Comparison of ENCODE assay signal across 10 cellular contexts in the genomic region with DNA sequence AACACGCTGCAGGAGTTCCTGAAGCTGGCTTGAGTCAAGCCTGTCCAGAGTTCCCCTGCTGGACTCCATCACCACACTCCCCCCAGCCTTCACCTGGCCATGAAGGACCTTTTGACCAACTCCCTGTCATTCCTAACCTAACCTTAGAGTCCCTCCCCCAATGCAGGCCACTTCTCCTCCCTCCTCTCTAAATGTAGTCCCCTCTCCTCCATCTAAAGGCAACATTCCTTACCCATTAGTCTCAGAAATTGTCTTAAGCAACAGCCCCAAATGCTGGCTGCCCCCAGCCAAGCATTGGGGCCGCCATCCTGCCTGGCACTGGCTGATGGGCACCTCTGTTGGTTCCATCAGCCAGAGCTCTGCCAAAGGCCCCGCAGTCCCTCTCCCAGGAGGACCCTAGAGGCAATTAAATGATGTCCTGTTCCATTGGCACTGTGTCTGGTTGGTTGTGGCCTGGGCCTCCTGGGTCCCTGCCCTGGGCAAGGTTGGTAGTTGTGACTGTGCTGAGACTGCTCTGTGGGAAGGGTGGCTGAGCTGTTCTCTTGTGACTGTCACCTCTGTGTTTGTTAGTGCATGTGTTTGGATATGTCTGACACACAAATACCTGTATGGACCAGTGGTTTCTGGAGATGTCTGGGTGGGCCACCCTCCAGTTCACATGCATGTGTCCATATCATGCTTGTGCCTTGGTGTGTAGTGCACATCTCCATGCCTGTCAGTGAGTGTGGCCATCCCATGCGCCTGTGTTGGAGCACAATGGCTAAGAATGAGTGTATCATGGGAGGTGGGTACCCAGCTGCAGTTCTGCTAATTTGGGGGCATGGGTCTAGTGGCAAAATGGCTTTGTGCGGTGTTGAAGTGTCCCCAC. TPM values are rescaled to one million over a fixed set of nuclear protein-coding genes. Genes with fewer than 3 reads are reported as not detected.
DNase-seq lines count a peak whose midpoint lies in the region; ATAC-seq, FAIRE-seq and TF ChIP-seq lines count a peak whose summit lies in the region.
"Had no signal": no experiment of that assay in that cellular context is flagged by ENCODE, and none has a peak within 500 bp of the region (broad histone marks: within the 10 kb centered on the region; RNA-seq: fewer than 3 reads in every experiment).

No MANE protein-coding gene starts in this region.

- H3K36me3 Mint-ChIP-seq in progenitor cell of endocrine pancreas (ENCODE audit: insufficient read depth): peaks cover 4% of the 10 kb centered on the region

- H3F3A ChIP-seq in PC-9 (ENCODE audit: insufficient read depth, low read depth): peaks cover 33% of the 10 kb centered on the region; the same call in 1 of the 2 replicates

- H3K4me1 ChIP-seq in PC-9 (replicated peaks; ENCODE audit: insufficient read depth): peaks cover 47% of the 10 kb centered on the region
- peaks cover 46% of the 10 kb centered on the region for H3K4me1 ChIP-seq in endothelial cell of umbilical vein (ENCODE audit: control insufficient read depth, extremely low read depth, insufficient read depth, low read length)

- dilution Hi-C loops in endothelial cell of umbilical vein (cut with MboI; ENCODE audit: extremely low pct_ligation_motif_present, low sequenced_read_pairs): no loop called here

- H3K79me2 ChIP-seq in PC-9 (ENCODE audit: low read depth): peaks cover 9% of the 10 kb centered on the region; the same call in 1 of the 2 replicates
- H3K79me2 ChIP-seq in endothelial cell of umbilical vein (ENCODE audit: control insufficient read depth, insufficient read depth, low read length): peaks cover 31% of the 10 kb centered on the region

- H3K36me3 ChIP-seq in PC-9 (ENCODE audit: low read depth): peaks cover 14% of the 10 kb centered on the region; the same call in 1 of the 2 replicates
- peaks cover 3 to 10% of the 10 kb centered on the region in 2 experiments for H3K36me3 ChIP-seq in endothelial cell of umbilical vein (ENCODE audit: control insufficient read depth in 2 of 2, extremely low read depth in 1 of 2, insufficient read depth in 2 of 2, low read length in 2 of 2)

- no peaks in the 10 kb centered on the region for H3K9me3 Mint-ChIP-seq in progenitor cell of endocrine pancreas (ENCODE audit: low read depth)

- peaks cover 33% of the 10 kb centered on the region for H3K4me1 Mint-ChIP-seq in progenitor cell of endocrine pancreas (ENCODE audit: low read depth)

- H4K20me1 ChIP-seq in PC-9 (ENCODE audit: insufficient read depth): 0 out of 2 replicates have a peak, but pooled peaks cover 3% of the 10 kb centered on the region
- H4K20me1 ChIP-seq in endothelial cell of umbilical vein (replicated peaks; ENCODE audit: control insufficient read depth, extremely low read depth, insufficient read depth, low read length): no peaks in the 10 kb centered on the region

- no peak for TF ChIP-seq POLR2A in endothelial cell of umbilical vein (IDR thresholded peaks at IDR 0.05; ENCODE audit: low read depth, low read length)

- no peak overlapping the region for H3K9ac ChIP-seq in endothelial cell of umbilical vein (replicated peaks; ENCODE audit: extremely low read depth, insufficient read depth, low read length)

- no peaks in the 10 kb centered on the region for H3K9me1 ChIP-seq in endothelial cell of umbilical vein (replicated peaks; ENCODE audit: control insufficient read depth, extremely low read depth, insufficient read depth, low read length)

- CTCF ChIA-PET in PC-9 (lab: Charles Lee) (interaction anchor here (0.7 kb wide), 1 partner anchor 112 kb away, joined by 5 read pairs; no protein-coding TSS in a partner anchor), endothelial cell of umbilical vein (lab: Charles Lee) (interaction anchor here (2.0 to 9.1 kb wide), 2 partner anchors 38 to 47 kb away, joined by 15 to 132 read pairs; partner anchors contain the start of genes CD52 and CEP85)

- POLR2A ChIA-PET in PC-9 (lab: Charles Lee; ENCODE audit: unreplicated experiment) (interaction anchor here (0.5 to 0.6 kb wide), 2 partner anchors 48 to 1155 kb away, joined by 3 read pairs; no protein-coding TSS in a partner anchor), endothelial cell of umbilical vein (lab: Charles Lee) (no interaction called here)

- no peaks in the 10 kb centered on the region for H3K27me3 Mint-ChIP-seq in progenitor cell of endocrine pancreas

- BruUV-seq in PC-9 (replicated peaks; lab: Mats Ljungman, UMichigan) (TSS peak; percentile 72), endothelial cell of umbilical vein (replicated peaks; lab: Mats Ljungman, UMichigan) (TSS peak; percentile 90)

- no peak for ATAC-seq in GM21723 (IDR thresholded peaks at IDR 0.05; ENCODE audit: unreplicated experiment)

- DNase-seq in GM10266 (ENCODE audit: extremely low spot score): peak; percentile 23
- no peak for DNase-seq in PC-9
- no peak for DNase-seq in endothelial cell of umbilical vein (ENCODE audit: low read depth, low spot score)
- DNase-seq in progenitor cell of endocrine pancreas (ENCODE audit: low spot score, unreplicated experiment): no peak
- DNase-seq in NCI-H526 treated with DMSO at 0.1 percent for 48 hours (lab: John Stamatoyannopoulos, UW): no peak
- no peak for DNase-seq in GM19240 (ENCODE audit: insufficient read length, low spot score)
- DNase-seq in NCI-H526 (lab: John Stamatoyannopoulos, UW): no peak

- H2AFZ ChIP-seq in PC-9 (no peak overlapping the region), endothelial cell of umbilical vein (ENCODE audit: low read depth, low read length) (no peak overlapping the region)

- H3K4me3 ChIP-seq in PC-9 (no peak overlapping the region), endothelial cell of umbilical vein (replicated peaks in 1 of 3; ENCODE audit: insufficient read depth in 1 of 3, low read depth in 1 of 3, low read length in 3 of 3) (peak overlapping the region in 2 of 3 experiments; percentile 69 to 95)

- H3K27me3 ChIP-seq in PC-9 (ENCODE audit: insufficient read depth, low read depth) (no peaks in the 10 kb centered on the region), endothelial cell of umbilical vein (ENCODE audit: control insufficient read depth in 2 of 2, insufficient read depth in 2 of 2, low read length in 2 of 2) (no peaks in the 10 kb centered on the region)

- intact Hi-C loops in PC-9 (cut with micrococcal nuclease; ENCODE audit: unreplicated experiment): no loop called here
- intact Hi-C loops in endothelial cell of umbilical vein (cut with micrococcal nuclease): no loop called here

- no peaks in the 10 kb centered on the region for H3K9me2 ChIP-seq in PC-9 (ENCODE audit: insufficient read depth)

- TF ChIP-seq CTCF in GM10266 (IDR thresholded peaks at IDR 0.05; ENCODE audit: control insufficient read depth, insufficient read depth, low read depth, missing control alignments) (no peak), PC-9 (conservative IDR thresholded peaks at IDR 0.05) (no peak), endothelial cell of umbilical vein (IDR thresholded peaks at IDR 0.05; ENCODE audit: extremely low read depth in 1 of 2, insufficient read depth in 1 of 2, low read depth in 1 of 2, low read length in 2 of 2) (no peak), progenitor cell of endocrine pancreas (IDR thresholded peaks at IDR 0.05; ENCODE audit: unreplicated experiment) (no peak)

- peak overlapping the region; percentile 14 for H3K27ac Mint-ChIP-seq in progenitor cell of endocrine pancreas

- H3K4me2 ChIP-seq in PC-9 (peak overlapping the region; percentile 87), endothelial cell of umbilical vein (ENCODE audit: insufficient read depth, low read length) (peak overlapping the region; percentile 74)

- no peaks in the 10 kb centered on the region for H3K9me3 ChIP-seq in PC-9 (ENCODE audit: insufficient read depth, low read depth)
- H3K9me3 ChIP-seq in endothelial cell of umbilical vein (replicated peaks; ENCODE audit: control insufficient read depth, insufficient read depth, low read length): no peaks in the 10 kb centered on the region

- FAIRE-seq in endothelial cell of umbilical vein (lab: Jason Lieb, UNC): no peak
- FAIRE-seq: kidney had no signal

- no peak overlapping the region for H3K27ac ChIP-seq in PC-9
- H3K27ac ChIP-seq in endothelial cell of umbilical vein (ENCODE audit: insufficient read depth, low read depth, low read length): no peak overlapping the region

- H3K4me3 Mint-ChIP-seq in progenitor cell of endocrine pancreas (ENCODE audit: low read depth): peak overlapping the region; percentile 66

RNA-seq across cellular contexts. Expression of gene SH3BGRL3, which starts 1.4 kb away (rescaled TPM):
- total RNA-seq in PC-9 (2021) (168 and 206 TPM in 2 replicates), endothelial cell of umbilical vein (337 and 344 TPM in 2 replicates), progenitor cell of endocrine pancreas (63.8 and 66.6 TPM in 2 replicates)
- polyA plus RNA-seq in endothelial cell of umbilical vein: 233 and 305 TPM in 2 replicates
- polyA plus RNA-seq in endothelial cell of umbilical vein (2011; cell fraction: cytosol; rRNA removed): 221 and 254 TPM in 2 replicates
- polyA plus RNA-seq in endothelial cell of umbilical vein (2011; cell fraction: nucleus; rRNA removed): 47.6 and 64.1 TPM in 2 replicates
- 544 and 560 TPM in 2 replicates for polyA plus RNA-seq in endothelial cell of umbilical vein (2012)
- 249 and 275 TPM in 2 replicates for polyA minus RNA-seq in endothelial cell of umbilical vein
- polyA minus RNA-seq in endothelial cell of umbilical vein (2011; cell fraction: cytosol; rRNA and poly(A)+ RNA removed): 31.6 TPM
- 44.7 and 47.1 TPM in 2 replicates for polyA minus RNA-seq in endothelial cell of umbilical vein (2011; cell fraction: nucleus; rRNA and poly(A)+ RNA removed)

RNA-seq across cellular contexts. Expression of gene UBXN11, which starts 25.1 kb away (rescaled TPM):
- total RNA-seq in PC-9 (2021): 57.2 and 59.9 TPM in 2 replicates
- total RNA-seq in endothelial cell of umbilical vein: 11.9 and 15.6 TPM in 2 replicates
- polyA plus RNA-seq in endothelial cell of umbilical vein: 14.6 and 14.8 TPM in 2 replicates
- 6.9 and 10.7 TPM in 2 replicates for polyA plus RNA-seq in endothelial cell of umbilical vein (2011; cell fraction: cytosol; rRNA removed)
- 87.9 and 92.8 TPM in 2 replicates for polyA plus RNA-seq in endothelial cell of umbilical vein (2011; cell fraction: nucleus; rRNA removed)
- polyA plus RNA-seq in endothelial cell of umbilical vein (2012): 8.7 and 8.9 TPM in 2 replicates
- polyA minus RNA-seq in endothelial cell of umbilical vein: 11.1 and 13.5 TPM in 2 replicates
- polyA minus RNA-seq in endothelial cell of umbilical vein (2011; cell fraction: cytosol; rRNA and poly(A)+ RNA removed): 19.5 TPM
- 10.3 and 17.6 TPM in 2 replicates for polyA minus RNA-seq in endothelial cell of umbilical vein (2011; cell fraction: nucleus; rRNA and poly(A)+ RNA removed)
- 47.8 and 48.9 TPM in 2 replicates for total RNA-seq in progenitor cell of endocrine pancreas

RNA-seq across cellular contexts. Expression of gene CD52, which starts 36.4 kb away (rescaled TPM):
- 1.2 TPM in 1 of 2 replicates, not detected in the other for total RNA-seq in PC-9 (2021)
- total RNA-seq in endothelial cell of umbilical vein: not detected in 2 replicates
- polyA plus RNA-seq in endothelial cell of umbilical vein: not detected in 2 replicates
- not detected in 2 replicates for polyA plus RNA-seq in endothelial cell of umbilical vein (2011; cell fraction: cytosol; rRNA removed)
- not detected in 2 replicates for polyA plus RNA-seq in endothelial cell of umbilical vein (2011; cell fraction: nucleus; rRNA removed)
- not detected in 2 replicates for polyA plus RNA-seq in endothelial cell of umbilical vein (2012)
- polyA minus RNA-seq in endothelial cell of umbilical vein: 1.1 and 2.9 TPM in 2 replicates
- polyA minus RNA-seq in endothelial cell of umbilical vein (2011; cell fraction: cytosol; rRNA and poly(A)+ RNA removed): not detected
- not detected in 2 replicates for polyA minus RNA-seq in endothelial cell of umbilical vein (2011; cell fraction: nucleus; rRNA and poly(A)+ RNA removed)
- total RNA-seq in progenitor cell of endocrine pancreas: 0.89 and 1.8 TPM in 2 replicates
- total RNA-seq: SK-MEL-5 had no signal

RNA-seq across cellular contexts. Expression of gene CEP85, which starts 47.3 kb away (rescaled TPM):
- 34.0 and 42.5 TPM in 2 replicates for total RNA-seq in PC-9 (2021)
- 16.2 and 17.8 TPM in 2 replicates for total RNA-seq in endothelial cell of umbilical vein
- polyA plus RNA-seq in endothelial cell of umbilical vein: 15.2 and 16.1 TPM in 2 replicates
- polyA plus RNA-seq in endothelial cell of umbilical vein (2011; cell fraction: cytosol; rRNA removed): 12.9 and 13.8 TPM in 2 replicates
- polyA plus RNA-seq in endothelial cell of umbilical vein (2011; cell fraction: nucleus; rRNA removed): 44.2 and 48.1 TPM in 2 replicates
- 11.9 and 13.3 TPM in 2 replicates for polyA plus RNA-seq in endothelial cell of umbilical vein (2012)
- polyA minus RNA-seq in endothelial cell of umbilical vein: 14.7 and 19.9 TPM in 2 replicates
- polyA minus RNA-seq in endothelial cell of umbilical vein (2011; cell fraction: cytosol; rRNA and poly(A)+ RNA removed): 10.0 TPM
- 10.2 and 17.8 TPM in 2 replicates for polyA minus RNA-seq in endothelial cell of umbilical vein (2011; cell fraction: nucleus; rRNA and poly(A)+ RNA removed)
- 20.8 and 21.3 TPM in 2 replicates for total RNA-seq in progenitor cell of endocrine pancreas
